In genomic region chr6:30597315-30598144, GRCh38 we compare ENCODE assay signal across 8 cellular contexts. TPM values are rescaled to one million over a fixed set of nuclear protein-coding genes. Genes with fewer than 3 reads are reported as not detected.
A peak's percentile ranks its signal among the peaks of the same experiment; 100 is the strongest.
DNase-seq lines count a peak whose midpoint lies in the region; ATAC-seq and TF ChIP-seq lines count a peak whose summit lies in the region.
"Not testable (repeated sequence)": the region's sequence is repeated elsewhere in the genome, so short reads cannot be mapped to it uniquely, and the experiment has no call there.

No MANE protein-coding gene starts in this region.

- not testable (repeated sequence) for H2BK5ac ChIP-seq in mesendoderm (ENCODE audit: low read length)

- H3K79me2 ChIP-seq in mesendoderm (ENCODE audit: control insufficient read depth, insufficient read depth, low read length), result not testable (repeated sequence)

- H3K4me1 Mint-ChIP-seq in CD14-positive monocyte, result not testable (repeated sequence)

- peak; percentile 85 for TF ChIP-seq CTCF in CD14-positive monocyte (IDR thresholded peaks at IDR 0.05)

- H3K4ac ChIP-seq in mesendoderm (ENCODE audit: low read depth, low read length), result not testable (repeated sequence)

- not testable (repeated sequence) for H3K4me3 Mint-ChIP-seq in CD14-positive monocyte

- not testable (repeated sequence) for H3K18ac ChIP-seq in mesendoderm (ENCODE audit: low read length)

- not testable (repeated sequence) for H4K5ac ChIP-seq in mesendoderm (ENCODE audit: low read length)

- not testable (repeated sequence) for H3K79me1 ChIP-seq in mesendoderm (ENCODE audit: low read length)

- not testable (repeated sequence) for H2BK15ac ChIP-seq in mesendoderm (replicated peaks; ENCODE audit: low read depth)

- not testable (repeated sequence) for H2BK120ac ChIP-seq in mesendoderm (ENCODE audit: low read depth, low read length)

- H3K36me3 Mint-ChIP-seq in CD14-positive monocyte, result peaks cover 31 to 52% of the 10 kb centered on the region in 2 donors

- DNase-seq in CD14-positive monocyte (ENCODE audit: low spot score) (peak; percentile 65), NCI-H1092 treated with DMSO at 0.1 percent for 48 hours (lab: John Stamatoyannopoulos, UW) (peak; percentile 28), SK-N-DZ (ENCODE audit: low spot score) (peak; percentile 76), activated T-helper 1 cell treated with Interleukin-2 at 50 U/mL for 16 hours (ENCODE audit: low read depth) (peak; percentile 50), erythroblast (lab: John Stamatoyannopoulos, UW) (peak; percentile 72 to 86), mesendoderm (peak; percentile 90)
- DNase-seq in stimulated activated CD4-positive, alpha-beta T cell treated with anti-CD3 and anti-CD28 coated beads, TNF-alpha, amount 100 ng/mL, for 4 hours (ENCODE audit: low read depth in 3 of 3), result peak; percentile 57 to 66 (median 61)

- not testable (repeated sequence) for H3K9ac ChIP-seq in mesendoderm (ENCODE audit: low read length)

- H4K8ac ChIP-seq in mesendoderm (ENCODE audit: low read depth, low read length), result not testable (repeated sequence)

- H3K23ac ChIP-seq in mesendoderm (ENCODE audit: low read length), result not testable (repeated sequence)

- ATAC-seq in GM21381 (IDR thresholded peaks at IDR 0.05; ENCODE audit: unreplicated experiment), result peak; percentile 54

- H3K4me2 ChIP-seq in mesendoderm (ENCODE audit: low read length), result not testable (repeated sequence)

- H3K27ac ChIP-seq in mesendoderm (ENCODE audit: low read depth, low read length), result not testable (repeated sequence)

- H3K56ac ChIP-seq in mesendoderm (ENCODE audit: low read length), result not testable (repeated sequence)

- intact Hi-C loops in CD14-positive monocyte (cut with micrococcal nuclease), result loop anchor here (1.0 to 10.0 kb wide), 4 partner anchors 53 to 115 kb away; no protein-coding TSS in a partner anchor

- not testable (repeated sequence) for H3K9me3 Mint-ChIP-seq in CD14-positive monocyte

- H3K4me1 ChIP-seq in mesendoderm (ENCODE audit: control insufficient read depth, low read depth, low read length), result not testable (repeated sequence)

- not testable (repeated sequence) for H2AK5ac ChIP-seq in mesendoderm (ENCODE audit: low read length)

- not testable (repeated sequence) for H3K27me3 Mint-ChIP-seq in CD14-positive monocyte (ENCODE audit: low read depth in 3 of 3)

- WGBS in mesendoderm (ENCODE audit: extremely low coverage, insufficient coverage, low lambda C conversion rate), result no CpG with 5 or more reads among the region's 15 CpGs

- H3K4me3 ChIP-seq in mesendoderm (ENCODE audit: low read length), result not testable (repeated sequence)

- peak overlapping the region in 1 of 7 donors; percentile 2 for H3K27ac Mint-ChIP-seq in CD14-positive monocyte

- not testable (repeated sequence) for H3K27me3 ChIP-seq in mesendoderm (ENCODE audit: insufficient read depth, low read length, poor library complexity)

- peak; percentile 51 for TF ChIP-seq POLR2A in erythroblast (IDR thresholded peaks at IDR 0.05; ENCODE audit: low read length)

- H3K36me3 ChIP-seq in mesendoderm (ENCODE audit: control insufficient read depth, insufficient read depth, low read length), result peaks cover 10% of the 10 kb centered on the region

RNA-seq across cellular contexts. Expression of gene PPP1R10, which starts 19.5 kb away (rescaled TPM):
- polyA plus RNA-seq in CD14-positive monocyte, result 10 to 100 TPM in 1 of 2 donors, 1 to 10 TPM in 1; 9.5 to 16.4 TPM
- 20.8 and 27.2 TPM in 2 replicates for polyA plus RNA-seq in SK-N-DZ (2014; cell fraction: cytosol; rRNA removed)
- 31.9 and 45.8 TPM in 2 replicates for polyA plus RNA-seq in SK-N-DZ (2014; cell fraction: nucleus; rRNA removed)
- polyA plus RNA-seq in mesendoderm (2013, experiment 1 of 2), result 92.3 TPM
- 90.2 TPM for polyA plus RNA-seq in mesendoderm (2013, experiment 2 of 2)

RNA-seq across cellular contexts. Expression of gene MRPS18B, which starts 20.1 kb away (rescaled TPM):
- polyA plus RNA-seq in CD14-positive monocyte, result 10 to 100 TPM; 45.2 to 52.4 TPM
- polyA plus RNA-seq in SK-N-DZ (2014; cell fraction: cytosol; rRNA removed), result 109 and 123 TPM in 2 replicates
- polyA plus RNA-seq in SK-N-DZ (2014; cell fraction: nucleus; rRNA removed), result 19.2 and 32.6 TPM in 2 replicates
- polyA plus RNA-seq in mesendoderm (2013, experiment 1 of 2), result 51.9 TPM
- 53.0 TPM for polyA plus RNA-seq in mesendoderm (2013, experiment 2 of 2)

RNA-seq across cellular contexts. Expression of gene ABCF1, which starts 26.3 kb away (rescaled TPM):
- polyA plus RNA-seq in CD14-positive monocyte, result 10 to 100 TPM in 1 of 2 donors, 1 to 10 TPM in 1; 7.5 to 14.6 TPM
- 36.0 and 46.5 TPM in 2 replicates for polyA plus RNA-seq in SK-N-DZ (2014; cell fraction: cytosol; rRNA removed)
- polyA plus RNA-seq in SK-N-DZ (2014; cell fraction: nucleus; rRNA removed), result 49.0 and 49.4 TPM in 2 replicates
- 106 TPM for polyA plus RNA-seq in mesendoderm (2013, experiment 1 of 2)
- polyA plus RNA-seq in mesendoderm (2013, experiment 2 of 2), result 106 TPM

RNA-seq across cellular contexts. Expression of gene ATAT1, which starts 29.1 kb away (rescaled TPM):
- under 1 TPM; 0.51 to 0.68 TPM for polyA plus RNA-seq in CD14-positive monocyte
- polyA plus RNA-seq in SK-N-DZ (2014; cell fraction: cytosol; rRNA removed), result 12.6 and 14.2 TPM in 2 replicates
- 32.5 and 75.5 TPM in 2 replicates for polyA plus RNA-seq in SK-N-DZ (2014; cell fraction: nucleus; rRNA removed)
- 22.7 TPM for polyA plus RNA-seq in mesendoderm (2013, experiment 1 of 2)
- polyA plus RNA-seq in mesendoderm (2013, experiment 2 of 2), result 22.3 TPM

RNA-seq across cellular contexts. Expression of gene PRR3, which starts 40.4 kb away (rescaled TPM):
- 1 to 10 TPM; 2.8 to 3.6 TPM for polyA plus RNA-seq in CD14-positive monocyte
- polyA plus RNA-seq in SK-N-DZ (2014; cell fraction: cytosol; rRNA removed), result 19.2 and 19.5 TPM in 2 replicates
- 11.9 and 13.6 TPM in 2 replicates for polyA plus RNA-seq in SK-N-DZ (2014; cell fraction: nucleus; rRNA removed)
- polyA plus RNA-seq in mesendoderm (2013, experiment 1 of 2), result 13.3 TPM
- polyA plus RNA-seq in mesendoderm (2013, experiment 2 of 2), result 12.5 TPM

Comparison
In these comparisons a context has a peak if more than half of its experiments do, and no peak if none do; other contexts are left out.
1. DNase-seq: peak in every context shown above with its lines; median percentile 90 in mesendoderm; 79 in erythroblast; 76 in SK-N-DZ; 65 in CD14-positive monocyte; 61 in stimulated activated CD4-positive, alpha-beta T cell treated with anti-CD3 and anti-CD28 coated beads, TNF-alpha, amount 100 ng/mL, for 4 hours; 50 in activated T-helper 1 cell treated with Interleukin-2 at 50 U/mL for 16 hours; 28 in NCI-H1092 treated with DMSO at 0.1 percent for 48 hours.